In the genomic region with DNA sequence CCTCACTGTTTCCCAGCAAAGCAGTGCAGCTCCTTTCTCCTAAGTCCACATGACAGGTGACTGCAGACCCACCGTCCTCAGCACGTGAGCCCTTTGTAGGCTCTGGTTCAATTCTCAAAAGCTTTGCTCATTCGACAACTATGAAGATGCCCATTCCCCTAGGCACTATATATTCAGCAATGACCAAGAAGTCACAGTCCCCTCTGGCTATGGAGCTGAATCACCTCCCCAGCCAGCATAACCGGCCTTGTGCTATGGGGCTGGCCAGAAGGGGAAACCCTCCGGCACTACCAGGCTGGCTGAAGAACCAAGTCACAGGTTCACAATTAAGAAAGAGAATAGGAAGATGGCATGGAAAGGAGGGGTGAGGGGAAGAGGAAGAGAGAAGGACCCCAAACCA, we compare ENCODE assay signal across 7 cellular contexts.
"Had no signal": no experiment of that assay in that cellular context is flagged by ENCODE, and none has a peak within 500 bp of the region (broad histone marks: within the 10 kb centered on the region; RNA-seq: fewer than 3 reads in every experiment).

No MANE protein-coding gene starts in this region.

- DNase-seq: H7, HFFc6 had no signal

- H3K4me2 ChIP-seq: GM23338 had no signal

- FAIRE-seq: HepG2 had no signal

- H3K4me3 Mint-ChIP-seq: GM23338, HFFc6, IgD-negative memory B cell had no signal

- H3K36me3 ChIP-seq: HAP-1 had no signal

- H3K9me3 ChIP-seq: HAP-1 had no signal

- H3K4me3 ChIP-seq: GM23338, HAP-1 had no signal

- H3K27ac ChIP-seq: HL-60 had no signal

- H3K9me3 Mint-ChIP-seq: GM23338, HFFc6 had no signal

- H3K27ac Mint-ChIP-seq: GM23338, HFFc6, IgD-negative memory B cell had no signal

- H3K4me1 ChIP-seq: HAP-1 had no signal

- H3K36me3 Mint-ChIP-seq: IgD-negative memory B cell had no signal

- H2AFZ ChIP-seq: GM23338 had no signal

- H3K4me1 Mint-ChIP-seq: GM23338, IgD-negative memory B cell had no signal
